Comparison of ENCODE assay signal across 14 cellular contexts in the genomic region with DNA sequence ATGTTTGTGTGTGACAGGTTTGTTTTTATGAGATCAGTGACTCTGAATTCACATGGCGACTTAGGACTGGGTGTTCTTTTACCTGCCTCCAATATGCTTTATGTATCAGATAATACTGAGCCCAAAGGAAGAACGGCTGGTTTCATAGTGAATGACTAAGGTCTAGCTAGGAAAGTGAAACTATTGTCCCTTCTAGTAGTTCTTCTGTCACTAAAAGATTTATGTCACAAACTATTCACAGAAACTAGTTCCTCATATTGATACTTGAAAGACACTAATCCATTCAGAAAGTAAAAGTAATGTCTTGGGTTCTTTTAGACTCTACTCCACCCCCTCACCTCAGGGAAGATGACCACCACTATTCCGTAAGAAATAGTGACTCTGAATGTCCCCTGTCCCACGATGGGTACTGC.
DNase-seq lines count a peak whose midpoint lies in the region; ATAC-seq, FAIRE-seq and TF ChIP-seq lines count a peak whose summit lies in the region.
"Had no signal": no experiment of that assay in that cellular context is flagged by ENCODE, and none has a peak within 500 bp of the region (broad histone marks: within the 10 kb centered on the region; RNA-seq: fewer than 3 reads in every experiment).

No MANE protein-coding gene starts in this region.

- H4K20me1 ChIP-seq in Karpas-422 (ENCODE audit: insufficient read depth, low read depth, low read length) (no peaks in the 10 kb centered on the region), HepG2 (ENCODE audit: insufficient read depth, low read length) (no peaks in the 10 kb centered on the region)

- H3K79me2 ChIP-seq in Karpas-422 (ENCODE audit: low read length), result no peaks in the 10 kb centered on the region
- no peaks in the 10 kb centered on the region for H3K79me2 ChIP-seq in HepG2 (ENCODE audit: insufficient read depth, low read length)

- TF ChIP-seq EP300 in HepG2 (IDR thresholded peaks at IDR 0.05; ENCODE audit: low read depth in 2 of 2, low read length in 2 of 2), result no peak
- TF ChIP-seq EP300 in HepG2 (CRISPR knock-in tag; IDR thresholded peaks at IDR 0.05; ENCODE audit: borderline replicate concordance), result no peak

- no peak overlapping the region for H3K27ac Mint-ChIP-seq in activated CD4-positive, alpha-beta T cell treated with anti-CD3 and anti-CD28 coated beads for 36 hours
- no peak overlapping the region for H3K27ac Mint-ChIP-seq in stimulated activated memory B cell treated with anti-CD40 and anti-IgM and Interleukin-4, amounts not matched to agents 10 μg/mL and 1 μg/mL and 100 μg/mL, for 72 hours

- no peak for DNase-seq in activated CD4-positive, alpha-beta T cell treated with anti-CD3 and anti-CD28 coated beads for 36 hours
- no peak for DNase-seq in activated CD4-positive, alpha-beta T cell treated with anti-CD3 and anti-CD28 coated beads for 4 hours
- DNase-seq in Karpas-422 (no peak), HepG2 (ENCODE audit: low spot score) (no peak), Right ventricle myocardium superior (no peak), nucleus accumbens (lab: John Stamatoyannopoulos, UW) (no peak)
- DNase-seq: erythroblast, left ventricle myocardium inferior, spleen, T-helper 2 cell, upper lobe of left lung had no signal

- intact Hi-C loops in activated CD4-positive, alpha-beta T cell treated with anti-CD3 and anti-CD28 coated beads for 36 hours (cut with DNase I, micrococcal nuclease), result no loop called here
- intact Hi-C loops in HepG2 (cut with micrococcal nuclease; ENCODE audit: unreplicated experiment) (no loop called here), Right ventricle myocardium superior (cut with DNase I) (no loop called here)

- FAIRE-seq in HepG2 (lab: Jason Lieb, UNC), result no peak
- FAIRE-seq: A549 had no signal

- no peaks in the 10 kb centered on the region for H3K27me3 ChIP-seq in Karpas-422 (ENCODE audit: low read length)
- H3K27me3 ChIP-seq in HepG2 (ENCODE audit: control insufficient read depth in 1 of 2, insufficient read depth in 2 of 2, low read length in 2 of 2), result no peaks in the 10 kb centered on the region
- H3K27me3 ChIP-seq: upper lobe of left lung had no signal

- ATAC-seq in activated CD4-positive, alpha-beta T cell treated with anti-CD3 and anti-CD28 coated beads for 36 hours, result peak; percentile 90
- peak; percentile 56 for ATAC-seq in HG02759 (IDR thresholded peaks at IDR 0.05; ENCODE audit: unreplicated experiment)
- ATAC-seq in stimulated activated memory B cell treated with anti-CD40 and anti-IgM and Interleukin-4, amounts not matched to agents 10 μg/mL and 1 μg/mL and 100 μg/mL, for 72 hours, result peak; percentile 57
- no peak for ATAC-seq in HepG2
- no peak for ATAC-seq in Right ventricle myocardium superior (ENCODE audit: poor library complexity)
- ATAC-seq: A549 had no signal

- H3K36me3 Mint-ChIP-seq in activated CD4-positive, alpha-beta T cell treated with anti-CD3 and anti-CD28 coated beads for 36 hours (ENCODE audit: low read depth), result no peaks in the 10 kb centered on the region
- H3K36me3 Mint-ChIP-seq in stimulated activated memory B cell treated with anti-CD40 and anti-IgM and Interleukin-4, amounts not matched to agents 10 μg/mL and 1 μg/mL and 100 μg/mL, for 72 hours, result no peaks in the 10 kb centered on the region

- H3K27me3 Mint-ChIP-seq in activated CD4-positive, alpha-beta T cell treated with anti-CD3 and anti-CD28 coated beads for 36 hours, result peaks cover 12% of the 10 kb centered on the region
- H3K27me3 Mint-ChIP-seq in stimulated activated memory B cell treated with anti-CD40 and anti-IgM and Interleukin-4, amounts not matched to agents 10 μg/mL and 1 μg/mL and 100 μg/mL, for 72 hours, result peaks cover 3% of the 10 kb centered on the region

- H3K4me3 Mint-ChIP-seq in activated CD4-positive, alpha-beta T cell treated with anti-CD3 and anti-CD28 coated beads for 36 hours, result no peak overlapping the region
- no peak overlapping the region for H3K4me3 Mint-ChIP-seq in stimulated activated memory B cell treated with anti-CD40 and anti-IgM and Interleukin-4, amounts not matched to agents 10 μg/mL and 1 μg/mL and 100 μg/mL, for 72 hours

- in situ Hi-C loops in HepG2 (cut with HindIII; ENCODE audit: extremely low pct_ligation_motif_present, low pct_unique_long_range_greater_than_20kb), result no loop called here

- H2AFZ ChIP-seq in Karpas-422 (ENCODE audit: low read length) (peak overlapping the region; percentile 70; the same call in 1 of the 2 replicates), HepG2 (ENCODE audit: low read length) (no peak overlapping the region)

- no TSS peak for BruUV-seq in HepG2 (replicated peaks; lab: Mats Ljungman, UMichigan)

- no peaks in the 10 kb centered on the region for H3K9me3 ChIP-seq in Karpas-422 (ENCODE audit: low read length)
- H3K9me3 ChIP-seq in HepG2 (ENCODE audit: low read length), result no peaks in the 10 kb centered on the region
- H3K9me3 ChIP-seq: A549, left ventricle myocardium inferior, upper lobe of left lung had no signal

- WGBS in HepG2 (ENCODE audit: low lambda C conversion rate), result 11% methylated on average over 4 of the region's 4 CpGs

- TF ChIP-seq POLR2A in HepG2 (IDR thresholded peaks at IDR 0.05; ENCODE audit: insufficient read depth in 1 of 2, low read depth in 2 of 2, low read length in 2 of 2), result no peak

- TF ChIP-seq RAD21 in HepG2 (CRISPR knock-in tag; IDR thresholded peaks at IDR 0.05), result no peak

- no peaks in the 10 kb centered on the region for H3K9me2 ChIP-seq in Karpas-422 (replicated peaks; ENCODE audit: insufficient read depth, low read length)

- H3K36me3 ChIP-seq in Karpas-422 (ENCODE audit: insufficient read depth, low read length), result no peaks in the 10 kb centered on the region
- H3K36me3 ChIP-seq in HepG2 (replicated peaks in 1 of 2; ENCODE audit: control insufficient read depth in 1 of 2, insufficient read depth in 2 of 2, low read length in 2 of 2), result no peaks in the 10 kb centered on the region
- H3K36me3 ChIP-seq: left ventricle myocardium inferior, spleen, upper lobe of left lung had no signal

- CTCF ChIA-PET in activated CD4-positive, alpha-beta T cell treated with anti-CD3 and anti-CD28 coated beads for 36 hours (lab: Charles Lee), result interaction anchor here (0.8 to 2.7 kb wide), 5 partner anchors 15 to 563 kb away, joined by 3 to 10 read pairs (median 4); no protein-coding TSS in a partner anchor
- CTCF ChIA-PET in HepG2 (lab: Yijun Ruan, JAX; ENCODE audit: low intra/inter-chr PET ratio, low total read pairs), result no interaction called here

- no peak overlapping the region for H3K9ac ChIP-seq in Karpas-422 (ENCODE audit: low read length)
- H3K9ac ChIP-seq in HepG2 (ENCODE audit: insufficient read depth, low read depth, low read length), result no peak overlapping the region

- no peaks in the 10 kb centered on the region for H3K9me3 Mint-ChIP-seq in activated CD4-positive, alpha-beta T cell treated with anti-CD3 and anti-CD28 coated beads for 36 hours (ENCODE audit: low read depth)
- peaks cover 8% of the 10 kb centered on the region for H3K9me3 Mint-ChIP-seq in stimulated activated memory B cell treated with anti-CD40 and anti-IgM and Interleukin-4, amounts not matched to agents 10 μg/mL and 1 μg/mL and 100 μg/mL, for 72 hours

- peaks cover 38% of the 10 kb centered on the region for H3K4me1 ChIP-seq in Karpas-422 (ENCODE audit: low read length)
- H3K4me1 ChIP-seq in HepG2 (ENCODE audit: insufficient read depth, low read length), result peaks cover 5% of the 10 kb centered on the region; the same call in 1 of the 2 replicates
- H3K4me1 ChIP-seq: left ventricle myocardium inferior had no signal

- H3K4me2 ChIP-seq in Karpas-422 (ENCODE audit: low read depth, low read length, poor library complexity, severe bottlenecking), result peak overlapping the region; percentile 41
- H3K4me2 ChIP-seq in HepG2 (ENCODE audit: low read depth, low read length), result no peak overlapping the region
- H3K4me2 ChIP-seq: A549 had no signal

- H3K27ac ChIP-seq in Karpas-422 (ENCODE audit: low read length) (no peak overlapping the region), HepG2 (ENCODE audit: extremely low read length, insufficient read depth, low read length) (no peak overlapping the region)
- H3K27ac ChIP-seq: A549, left ventricle myocardium inferior, spleen, upper lobe of left lung had no signal

- H3K4me3 ChIP-seq in Karpas-422 (ENCODE audit: low read length) (no peak overlapping the region), HepG2 (replicated peaks in 1 of 3; ENCODE audit: insufficient read depth in 1 of 3, low read depth in 2 of 3, low read length in 3 of 3) (no peak overlapping the region)
- H3K4me3 ChIP-seq: A549, left ventricle myocardium inferior, spleen, upper lobe of left lung had no signal

- H3K4me1 Mint-ChIP-seq in activated CD4-positive, alpha-beta T cell treated with anti-CD3 and anti-CD28 coated beads for 36 hours, result peaks cover 13% of the 10 kb centered on the region
- peaks cover 33% of the 10 kb centered on the region for H3K4me1 Mint-ChIP-seq in stimulated activated memory B cell treated with anti-CD40 and anti-IgM and Interleukin-4, amounts not matched to agents 10 μg/mL and 1 μg/mL and 100 μg/mL, for 72 hours

- TF ChIP-seq CTCF in HepG2 (CRISPR knock-in tag; IDR thresholded peaks at IDR 0.05), result no peak

- POLR2A ChIA-PET in activated CD4-positive, alpha-beta T cell treated with anti-CD3 and anti-CD28 coated beads for 36 hours (lab: Charles Lee), result no interaction called here
- POLR2A ChIA-PET in HepG2 (lab: Yijun Ruan, JAX), result no interaction called here

TF ChIP-seq in HepG2, 621 proteins besides CTCF, POLR2A, EP300 and RAD21:
- TF ChIP-seq, protein P1, sequence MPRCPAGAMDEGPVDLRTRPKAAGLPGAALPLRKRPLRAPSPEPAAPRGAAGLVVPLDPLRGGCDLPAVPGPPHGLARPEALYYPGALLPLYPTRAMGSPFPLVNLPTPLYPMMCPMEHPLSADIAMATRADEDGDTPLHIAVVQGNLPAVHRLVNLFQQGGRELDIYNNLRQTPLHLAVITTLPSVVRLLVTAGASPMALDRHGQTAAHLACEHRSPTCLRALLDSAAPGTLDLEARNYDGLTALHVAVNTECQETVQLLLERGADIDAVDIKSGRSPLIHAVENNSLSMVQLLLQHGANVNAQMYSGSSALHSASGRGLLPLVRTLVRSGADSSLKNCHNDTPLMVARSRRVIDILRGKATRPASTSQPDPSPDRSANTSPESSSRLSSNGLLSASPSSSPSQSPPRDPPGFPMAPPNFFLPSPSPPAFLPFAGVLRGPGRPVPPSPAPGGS (CRISPR knock-in tag; IDR thresholded peaks at IDR 0.05), result no peak
- TF ChIP-seq SSRP1 (CRISPR knock-in tag; IDR thresholded peaks at IDR 0.05), result no peak
- TF ChIP-seq MTF1 (CRISPR knock-in tag; IDR thresholded peaks at IDR 0.05), result no peak
- TF ChIP-seq NR2F2 (IDR thresholded peaks at IDR 0.05; ENCODE audit: borderline replicate concordance, low read depth), result no peak

Comparison
In these comparisons a context has a peak if more than half of its experiments do, and no peak if none do; other contexts are left out.
1. ATAC-seq: peak in activated CD4-positive, alpha-beta T cell treated with anti-CD3 and anti-CD28 coated beads for 36 hours (single experiment), HG02759 (single experiment) and stimulated activated memory B cell treated with anti-CD40 and anti-IgM and Interleukin-4, amounts not matched to agents 10 μg/mL and 1 μg/mL and 100 μg/mL, for 72 hours (single experiment); none in HepG2 (single experiment) and Right ventricle myocardium superior (single experiment).